In genomic region chr21:35134299-35134698, GRCh38 we compare ENCODE assay signal across 15 cellular contexts.
DNase-seq lines count a peak whose midpoint lies in the region; ATAC-seq and TF ChIP-seq lines count a peak whose summit lies in the region.
"Had no signal": no experiment of that assay in that cellular context is flagged by ENCODE, and none has a peak within 500 bp of the region (broad histone marks: within the 10 kb centered on the region; RNA-seq: fewer than 3 reads in every experiment).

No MANE protein-coding gene starts in this region.

- TF ChIP-seq CTCF in IMR-90 (conservative IDR thresholded peaks at IDR 0.05; ENCODE audit: low read depth, low read length) = no peak
- no peak for TF ChIP-seq CTCF in MM.1S (IDR thresholded peaks at IDR 0.05; ENCODE audit: low read length)
- no peak for TF ChIP-seq CTCF in ascending aorta (IDR thresholded peaks at IDR 0.05)

- H4K5ac ChIP-seq in IMR-90 (ENCODE audit: low read depth, low read length) = no peak overlapping the region

- in situ Hi-C loops in IMR-90 (cut with MboI; ENCODE audit: low sequenced_read_pairs) = no loop called here

- H4K8ac ChIP-seq in IMR-90 (ENCODE audit: low read depth in 2 of 2, low read length in 2 of 2) = no peak overlapping the region

- peak overlapping the region; percentile 25; the same call in 1 of the 2 replicates for H2AK5ac ChIP-seq in IMR-90 (ENCODE audit: low read depth, low read length)

- H4K91ac ChIP-seq in IMR-90 (ENCODE audit: insufficient read depth, low read depth, low read length) = no peak overlapping the region

- H3K9me3 ChIP-seq in IMR-90 (ENCODE audit: control insufficient read depth, insufficient read depth, low read length) = no peaks in the 10 kb centered on the region
- H3K9me3 ChIP-seq in MM.1S (replicated peaks; ENCODE audit: insufficient read depth, low read length) = no peaks in the 10 kb centered on the region
- H3K9me3 ChIP-seq in ascending aorta = no peaks in the 10 kb centered on the region

- 0 out of 4 replicates have a peak, but pooled peaks cover 0 to 8% of the 10 kb centered on the region in 2 experiments for H3K79me1 ChIP-seq in IMR-90 (ENCODE audit: low read depth in 1 of 2, low read length in 2 of 2)

- peak overlapping the region; percentile 9 for H3K27ac Mint-ChIP-seq in stimulated activated naive CD8-positive, alpha-beta T cell treated with anti-CD3 and anti-CD28 coated beads, Interleukin-15, Interleukin-2, amounts not matched to agents 100 ng/mL and 50 ng/mL, for 24 hours
- no peak overlapping the region for H3K27ac Mint-ChIP-seq in stimulated activated memory B cell treated with anti-CD40 and anti-IgM and Interleukin-4, amounts not matched to agents 10 μg/mL and 1 μg/mL and 100 μg/mL, for 72 hours
- H3K27ac Mint-ChIP-seq: CD4-positive, alpha-beta T cell had no signal

- H3K36me3 Mint-ChIP-seq in stimulated activated naive CD8-positive, alpha-beta T cell treated with anti-CD3 and anti-CD28 coated beads, Interleukin-15, Interleukin-2, amounts not matched to agents 100 ng/mL and 50 ng/mL, for 24 hours (ENCODE audit: low read depth) = no peaks in the 10 kb centered on the region
- no peaks in the 10 kb centered on the region for H3K36me3 Mint-ChIP-seq in stimulated activated memory B cell treated with anti-CD40 and anti-IgM and Interleukin-4, amounts not matched to agents 10 μg/mL and 1 μg/mL and 100 μg/mL, for 72 hours

- no peaks in the 10 kb centered on the region for H3K79me2 ChIP-seq in MM.1S (ENCODE audit: low read length)

- no peak overlapping the region for H3K4me2 ChIP-seq in IMR-90 (ENCODE audit: low read depth, low read length)
- H3K4me2 ChIP-seq in MM.1S (ENCODE audit: low read depth, low read length) = no peak overlapping the region
- H3K4me2 ChIP-seq: BLaER1 treated with 17β-estradiol and CSF1 and Interleukin-3, amounts not matched to agents 10 nM and 100 nM had no signal

- peak overlapping the region; percentile 49; the same call in 1 of the 2 replicates for H2BK20ac ChIP-seq in IMR-90 (ENCODE audit: low read depth, low read length)

- no CpG with 5 or more reads among the region's 2 CpGs for WGBS in IMR-90 (ENCODE audit: extremely low coverage in 2 of 2, insufficient read length in 1 of 2), 2 experiments

- H3K27me3 ChIP-seq in IMR-90 (ENCODE audit: control insufficient read depth, insufficient read depth, low read length) (no peaks in the 10 kb centered on the region), MM.1S (replicated peaks; ENCODE audit: insufficient read depth, low read length) (no peaks in the 10 kb centered on the region), ascending aorta (no peaks in the 10 kb centered on the region)
- H3K27me3 ChIP-seq: BLaER1 treated with 17β-estradiol and CSF1 and Interleukin-3, amounts not matched to agents 10 nM and 100 nM had no signal

- H3K4me1 ChIP-seq in IMR-90 (ENCODE audit: control insufficient read depth, insufficient read depth, low read length) (peaks cover 14% of the 10 kb centered on the region), MM.1S (ENCODE audit: low read length) (no peaks in the 10 kb centered on the region), ascending aorta (no peaks in the 10 kb centered on the region)

- no peak overlapping the region for H2BK15ac ChIP-seq in IMR-90 (ENCODE audit: low read depth, low read length)

- TF ChIP-seq RAD21 in IMR-90 (IDR thresholded peaks at IDR 0.05; ENCODE audit: low read length) = no peak

- H3K36me3 ChIP-seq in IMR-90 (ENCODE audit: control insufficient read depth, insufficient read depth, low read length) = no peaks in the 10 kb centered on the region
- H3K36me3 ChIP-seq in MM.1S (replicated peaks; ENCODE audit: insufficient read depth, low read length) = no peaks in the 10 kb centered on the region
- no peaks in the 10 kb centered on the region for H3K36me3 ChIP-seq in ascending aorta
- H3K36me3 ChIP-seq: BLaER1 treated with 17β-estradiol and CSF1 and Interleukin-3, amounts not matched to agents 10 nM and 100 nM had no signal

- peaks cover 31% of the 10 kb centered on the region for H3K4me1 Mint-ChIP-seq in stimulated activated naive CD8-positive, alpha-beta T cell treated with anti-CD3 and anti-CD28 coated beads, Interleukin-15, Interleukin-2, amounts not matched to agents 100 ng/mL and 50 ng/mL, for 24 hours (ENCODE audit: low read depth)
- H3K4me1 Mint-ChIP-seq in stimulated activated memory B cell treated with anti-CD40 and anti-IgM and Interleukin-4, amounts not matched to agents 10 μg/mL and 1 μg/mL and 100 μg/mL, for 72 hours = peaks cover 33% of the 10 kb centered on the region

- no peak for DNase-seq in stimulated activated naive CD8-positive, alpha-beta T cell treated with anti-CD3 and anti-CD28 coated beads, Interleukin-15, Interleukin-2, amounts not matched to agents 100 U/mL and 50 U/mL, for 24 hours
- DNase-seq in IMR-90 = no peak
- DNase-seq in MM.1S = no peak
- no peak for DNase-seq in NCI-H146 (lab: John Stamatoyannopoulos, UW)
- no peak for DNase-seq in ascending aorta (ENCODE audit: low spot score in 2 of 2)
- DNase-seq: ACHN; CD4-positive, alpha-beta T cell; DMS79; HCEC 1CT had no signal

- BruUV-seq in IMR-90 (replicated peaks; lab: Mats Ljungman, UMichigan) = no TSS peak

- peaks cover 20% of the 10 kb centered on the region for H3K9me1 ChIP-seq in IMR-90 (ENCODE audit: insufficient read depth, low read length)

- peak overlapping the region; percentile 40; the same call in 1 of the 2 replicates for H2BK120ac ChIP-seq in IMR-90 (ENCODE audit: low read depth, low read length)

- intact Hi-C loops in IMR-90 (cut with micrococcal nuclease) (no loop called here), ascending aorta (cut with DNase I) (no loop called here)

- ATAC-seq in stimulated activated naive CD8-positive, alpha-beta T cell treated with anti-CD3 and anti-CD28 coated beads, Interleukin-15, Interleukin-2, amounts not matched to agents 100 U/mL and 50 U/mL, for 24 hours = no peak
- ATAC-seq in IMR-90 (ENCODE audit: low read depth) = no peak
- peak; percentile 63 for ATAC-seq in stimulated activated memory B cell treated with anti-CD40 and anti-IgM and Interleukin-4, amounts not matched to agents 10 μg/mL and 1 μg/mL and 100 μg/mL, for 72 hours
- ATAC-seq: GM12878, K562 had no signal

- no peak for TF ChIP-seq POLR2A in IMR-90 (IDR thresholded peaks at IDR 0.05; ENCODE audit: low read depth, low read length)

- H4K20me1 ChIP-seq in IMR-90 (ENCODE audit: insufficient read depth, low read length) = no peaks in the 10 kb centered on the region
- H4K20me1 ChIP-seq in MM.1S (ENCODE audit: insufficient read depth, low read length) = no peaks in the 10 kb centered on the region
- H4K20me1 ChIP-seq: BLaER1 treated with 17β-estradiol and CSF1 and Interleukin-3, amounts not matched to agents 10 nM and 100 nM had no signal

- H3K56ac ChIP-seq in IMR-90 (ENCODE audit: extremely low read depth, insufficient read depth, low read length) = no peak overlapping the region

- H2AK9ac ChIP-seq in IMR-90 (replicated peaks; ENCODE audit: low read depth, low read length, poor library complexity) = no peak overlapping the region

- no peak overlapping the region for H2BK5ac ChIP-seq in IMR-90 (ENCODE audit: low read depth, low read length, poor library complexity, severe bottlenecking)

- peaks cover 7% of the 10 kb centered on the region for H3K9me3 Mint-ChIP-seq in stimulated activated naive CD8-positive, alpha-beta T cell treated with anti-CD3 and anti-CD28 coated beads, Interleukin-15, Interleukin-2, amounts not matched to agents 100 ng/mL and 50 ng/mL, for 24 hours
- H3K9me3 Mint-ChIP-seq in stimulated activated memory B cell treated with anti-CD40 and anti-IgM and Interleukin-4, amounts not matched to agents 10 μg/mL and 1 μg/mL and 100 μg/mL, for 72 hours = no peaks in the 10 kb centered on the region
- H3K9me3 Mint-ChIP-seq: CD4-positive, alpha-beta T cell had no signal

- peak overlapping the region; percentile 60; the same call in 1 of the 2 replicates for H3K4ac ChIP-seq in IMR-90 (ENCODE audit: low read depth, low read length)

- H3K14ac ChIP-seq in IMR-90 (replicated peaks; ENCODE audit: low read depth, low read length) = no peak overlapping the region

- no peaks in the 10 kb centered on the region for H3K27me3 Mint-ChIP-seq in stimulated activated naive CD8-positive, alpha-beta T cell treated with anti-CD3 and anti-CD28 coated beads, Interleukin-15, Interleukin-2, amounts not matched to agents 100 ng/mL and 50 ng/mL, for 24 hours
- H3K27me3 Mint-ChIP-seq in stimulated activated memory B cell treated with anti-CD40 and anti-IgM and Interleukin-4, amounts not matched to agents 10 μg/mL and 1 μg/mL and 100 μg/mL, for 72 hours = no peaks in the 10 kb centered on the region
- H3K27me3 Mint-ChIP-seq: CD4-positive, alpha-beta T cell had no signal

- no peaks in the 10 kb centered on the region for H3K9me2 ChIP-seq in MM.1S (replicated peaks; ENCODE audit: insufficient read depth, low read length)

- H3K4me3 ChIP-seq in IMR-90 (ENCODE audit: insufficient read depth, low read depth, low read length) (no peak overlapping the region), MM.1S (ENCODE audit: low read length) (no peak overlapping the region), ascending aorta (no peak overlapping the region)
- H3K4me3 ChIP-seq: BLaER1 treated with 17β-estradiol and CSF1 and Interleukin-3, amounts not matched to agents 10 nM and 100 nM; GM12878; K562 had no signal

- H3K4me3 Mint-ChIP-seq in stimulated activated naive CD8-positive, alpha-beta T cell treated with anti-CD3 and anti-CD28 coated beads, Interleukin-15, Interleukin-2, amounts not matched to agents 100 ng/mL and 50 ng/mL, for 24 hours = no peak overlapping the region
- no peak overlapping the region for H3K4me3 Mint-ChIP-seq in stimulated activated memory B cell treated with anti-CD40 and anti-IgM and Interleukin-4, amounts not matched to agents 10 μg/mL and 1 μg/mL and 100 μg/mL, for 72 hours
- H3K4me3 Mint-ChIP-seq: CD4-positive, alpha-beta T cell had no signal

- H3K23ac ChIP-seq in IMR-90 (ENCODE audit: low read depth, low read length) = no peak overlapping the region

- dilution Hi-C loops in IMR-90 (cut with HindIII; ENCODE audit: low sequenced_read_pairs, unreplicated experiment) = no loop called here

- H3K18ac ChIP-seq in IMR-90 (ENCODE audit: low read depth, low read length) = no peak overlapping the region

- CTCF ChIA-PET in IMR-90 (lab: Yijun Ruan, JAX) = no interaction called here

- H2AFZ ChIP-seq in IMR-90 (replicated peaks; ENCODE audit: low read length, poor library complexity) = no peak overlapping the region
- no peak overlapping the region for H2AFZ ChIP-seq in MM.1S (ENCODE audit: low read length)

- H3K27ac ChIP-seq in IMR-90 (ENCODE audit: insufficient read depth, low read length) = no peak overlapping the region
- H3K27ac ChIP-seq in MM.1S (ENCODE audit: low read length) = no peak overlapping the region
- H3K27ac ChIP-seq in ascending aorta = no peak overlapping the region
- H3K27ac ChIP-seq: BLaER1 treated with 17β-estradiol and CSF1 and Interleukin-3, amounts not matched to agents 10 nM and 100 nM; HL-60 had no signal

- H3K9ac ChIP-seq in IMR-90 (ENCODE audit: low read depth, low read length) = no peak overlapping the region
- no peak overlapping the region for H3K9ac ChIP-seq in MM.1S (ENCODE audit: low read length)
- H3K9ac ChIP-seq: BLaER1 treated with 17β-estradiol and CSF1 and Interleukin-3, amounts not matched to agents 10 nM and 100 nM had no signal

- POLR2A ChIA-PET in IMR-90 (lab: Charles Lee; ENCODE audit: unreplicated experiment) = no interaction called here

- no peaks in the 10 kb centered on the region for H3F3A ChIP-seq in MM.1S (ENCODE audit: insufficient read depth, low read length)

TF ChIP-seq in IMR-90, 13 proteins besides CTCF, POLR2A, EP300 and RAD21 (continues in another document):
- no peak for TF ChIP-seq CHD1 (IDR thresholded peaks at IDR 0.05; ENCODE audit: low read depth, low read length)
